Comparison of ENCODE assay signal across 26 cellular contexts in the genomic region with DNA sequence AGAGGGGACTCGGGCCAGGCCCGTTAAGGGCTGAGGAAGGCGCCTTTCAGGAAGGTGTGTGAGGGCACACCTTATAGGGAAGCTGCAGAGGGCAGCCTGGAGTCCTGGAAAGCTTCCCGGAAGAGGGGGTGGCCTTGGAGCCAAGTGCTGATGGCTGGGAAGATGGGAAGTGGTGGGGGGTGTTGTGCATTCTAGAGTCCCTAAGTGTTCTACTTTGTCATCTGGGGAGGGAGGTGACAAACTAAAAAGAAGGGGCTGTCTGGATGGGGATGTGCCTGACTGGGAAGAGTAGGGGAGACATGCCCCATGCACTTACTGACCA. TPM values are rescaled to one million over a fixed set of nuclear protein-coding genes. Genes with fewer than 3 reads are reported as not detected.
DNase-seq lines count a peak whose midpoint lies in the region; ATAC-seq and TF ChIP-seq lines count a peak whose summit lies in the region.
"Had no signal": no experiment of that assay in that cellular context is flagged by ENCODE, and none has a peak within 500 bp of the region (broad histone marks: within the 10 kb centered on the region; RNA-seq: fewer than 3 reads in every experiment).

No MANE protein-coding gene starts in this region.

- no peak overlapping the region for H3K4me3 ChIP-seq in skeletal muscle tissue (ENCODE audit: low read length in 3 of 3)
- H3K4me3 ChIP-seq: smooth muscle cell had no signal

- H3K36me3 ChIP-seq in skeletal muscle tissue (ENCODE audit: control insufficient read depth in 3 of 3, insufficient read depth in 3 of 3, low read length in 3 of 3): peaks cover 9 to 15% (median 11%) of the 10 kb centered on the region in 3 donors
- H3K36me3 ChIP-seq: breast epithelium had no signal

- H3K9me3 ChIP-seq in skeletal muscle tissue (ENCODE audit: control insufficient read depth in 3 of 3, low read length in 3 of 3): no peaks in the 10 kb centered on the region
- H3K9me3 ChIP-seq: breast epithelium, Caco-2 had no signal

- no peak for TF ChIP-seq CTCF in brain (conservative IDR thresholded peaks at IDR 0.05)

- no peaks in the 10 kb centered on the region for H3K9me3 Mint-ChIP-seq in brain
- H3K9me3 Mint-ChIP-seq: activated T-helper 17 cell treated with anti-CD3 and anti-CD28 coated beads, Interleukin-2, amount 50 U/mL, for 72 hours; nephron; stimulated activated naive CD8-positive, alpha-beta T cell treated with anti-CD3 and anti-CD28 coated beads, Interleukin-15, amount 100 ng/mL, for 72 hours; type B pancreatic cell had no signal

- no peak overlapping the region for H3K4me3 Mint-ChIP-seq in brain
- H3K4me3 Mint-ChIP-seq: activated CD8-positive, alpha-beta memory T cell treated with anti-CD3 and anti-CD28 coated beads, Interleukin-2, amount 10 ng/mL, durations not matched to agents 7 days and 5 days; activated T-helper 17 cell treated with anti-CD3 and anti-CD28 coated beads, Interleukin-2, amount 50 U/mL, for 72 hours; stimulated activated naive CD8-positive, alpha-beta T cell treated with anti-CD3 and anti-CD28 coated beads, Interleukin-15, amount 100 ng/mL, for 72 hours; type B pancreatic cell had no signal

- H3K27me3 Mint-ChIP-seq in brain: no peaks in the 10 kb centered on the region
- H3K27me3 Mint-ChIP-seq: activated CD8-positive, alpha-beta memory T cell treated with anti-CD3 and anti-CD28 coated beads, Interleukin-2, amount 10 ng/mL, durations not matched to agents 7 days and 5 days; activated T-helper 17 cell treated with anti-CD3 and anti-CD28 coated beads, Interleukin-2, amount 50 U/mL, for 72 hours; stimulated activated naive CD8-positive, alpha-beta T cell treated with anti-CD3 and anti-CD28 coated beads, Interleukin-15, amount 100 ng/mL, for 72 hours; type B pancreatic cell had no signal

- DNase-seq in HT-29 (ENCODE audit: low spot score): peak; percentile 27
- no peak for DNase-seq in left cardiac atrium
- DNase-seq: activated CD4-positive, alpha-beta T cell treated with anti-CD3 and anti-CD28 coated beads for 48 hours; activated CD8-positive, alpha-beta memory T cell treated with anti-CD3 and anti-CD28 coated beads, Interleukin-2, amount 10 ng/mL, durations not matched to agents 7 days and 5 days; Caco-2; EL; foreskin melanocyte; MM.1S; NCI-H146; NCI-H748 treated with DMSO at 0.1 percent for 48 hours; SHP77; stimulated activated CD4-positive, alpha-beta T cell treated with anti-CD3 and anti-CD28 coated beads, Interleukin-2, amount 100 ng/mL, for 48 hours; stimulated activated naive CD8-positive, alpha-beta T cell treated with anti-CD3 and anti-CD28 coated beads, Interleukin-15, amount 100 ng/mL, for 72 hours had no signal

- H3K4me1 ChIP-seq in skeletal muscle tissue (ENCODE audit: control insufficient read depth in 3 of 3, insufficient read depth in 3 of 3, low read length in 3 of 3): peaks cover 42 to 52% (median 51%) of the 10 kb centered on the region in 3 donors
- H3K4me1 ChIP-seq: Caco-2 had no signal

- peaks cover 42% of the 10 kb centered on the region for H3K4me1 Mint-ChIP-seq in brain
- H3K4me1 Mint-ChIP-seq: activated T-helper 17 cell treated with anti-CD3 and anti-CD28 coated beads, Interleukin-2, amount 50 U/mL, for 72 hours had no signal

- peak overlapping the region; percentile 19 to 76 (median 33) for H3K9ac ChIP-seq in skeletal muscle tissue (ENCODE audit: low read depth in 1 of 3, low read length in 3 of 3)

- no peaks in the 10 kb centered on the region for H3K27me3 ChIP-seq in skeletal muscle tissue (ENCODE audit: control insufficient read depth in 3 of 3, insufficient read depth in 3 of 3, low read length in 3 of 3)
- H3K27me3 ChIP-seq: breast epithelium had no signal

- intact Hi-C loops in left cardiac atrium (cut with DNase I): no loop called here

- H3K36me3 Mint-ChIP-seq in brain: peaks cover 3% of the 10 kb centered on the region
- H3K36me3 Mint-ChIP-seq: activated CD8-positive, alpha-beta memory T cell treated with anti-CD3 and anti-CD28 coated beads, Interleukin-2, amount 10 ng/mL, durations not matched to agents 7 days and 5 days; type B pancreatic cell had no signal

- ATAC-seq in left cardiac atrium (peak; percentile 27 to 39), GM21360 (IDR thresholded peaks at IDR 0.05; ENCODE audit: unreplicated experiment) (no peak), HG02759 (IDR thresholded peaks at IDR 0.05; ENCODE audit: unreplicated experiment) (no peak), GM18870 (IDR thresholded peaks at IDR 0.05; ENCODE audit: unreplicated experiment) (no peak), GM19328 (IDR thresholded peaks at IDR 0.05; ENCODE audit: unreplicated experiment) (no peak)
- ATAC-seq: activated CD8-positive, alpha-beta memory T cell treated with anti-CD3 and anti-CD28 coated beads, Interleukin-2, amount 10 ng/mL, durations not matched to agents 7 days and 5 days; activated T-helper 17 cell treated with anti-CD3 and anti-CD28 coated beads, Interleukin-2, amount 50 U/mL, for 72 hours; stimulated activated naive CD8-positive, alpha-beta T cell treated with anti-CD3 and anti-CD28 coated beads, Interleukin-15, amount 100 ng/mL, for 72 hours had no signal

- peak overlapping the region in 3 of 5 experiments; percentile 60 to 95 (median 94) for H3K27ac Mint-ChIP-seq in brain
- H3K27ac Mint-ChIP-seq: activated CD8-positive, alpha-beta memory T cell treated with anti-CD3 and anti-CD28 coated beads, Interleukin-2, amount 10 ng/mL, durations not matched to agents 7 days and 5 days; type B pancreatic cell had no signal

- peak overlapping the region; percentile 64 for H3K27ac ChIP-seq in skeletal muscle tissue (ENCODE audit: low read depth, low read length)

RNA-seq across cellular contexts. Expression of a gene that starts 6.8 kb away (rescaled TPM):
- 62.9 and 94.8 TPM in 2 replicates for total RNA-seq in HT-29 (2014; rRNA removed; shearing (Covaris generic))
- polyA plus RNA-seq in brain (ENCODE audit: insufficient read depth, low read depth, low replicate concordance): 33.7 TPM
- total RNA-seq in left cardiac atrium: 10 to 100 TPM; 48.3 to 48.9 TPM
- total RNA-seq in skeletal muscle tissue: 3.1 TPM

RNA-seq across cellular contexts. Expression of a gene that starts 12.5 kb away (rescaled TPM):
- total RNA-seq in HT-29 (2014; rRNA removed; shearing (Covaris generic)): 0.20 and 0.34 TPM in 2 replicates
- 1.6 TPM for polyA plus RNA-seq in brain (ENCODE audit: insufficient read depth, low read depth, low replicate concordance)
- total RNA-seq in left cardiac atrium (under 1 TPM; 0.44 to 0.62 TPM), skeletal muscle tissue (not detected)
- total RNA-seq: activated CD8-positive, alpha-beta memory T cell treated with anti-CD3 and anti-CD28 coated beads, Interleukin-2, amount 10 ng/mL, durations not matched to agents 7 days and 5 days; Caco-2; epithelial cell of proximal tubule; OCI-LY7; smooth muscle cell had no signal
- polyA plus RNA-seq: smooth muscle cell had no signal

RNA-seq across cellular contexts. Expression of a gene that starts 21.4 kb away (rescaled TPM):
- total RNA-seq in HT-29 (2014; rRNA removed; shearing (Covaris generic)): 241 and 278 TPM in 2 replicates
- polyA plus RNA-seq in brain (ENCODE audit: insufficient read depth, low read depth, low replicate concordance): 31.3 TPM
- 10 to 100 TPM; 26.7 to 29.3 TPM for total RNA-seq in left cardiac atrium
- total RNA-seq in skeletal muscle tissue: 31.8 TPM

RNA-seq across cellular contexts. Expression of a gene that starts 22.5 kb away (rescaled TPM):
- total RNA-seq in HT-29 (2014; rRNA removed; shearing (Covaris generic)): 978 and 1,308 TPM in 2 replicates
- polyA plus RNA-seq in brain (ENCODE audit: insufficient read depth, low read depth, low replicate concordance): 197 TPM
- 10 to 100 TPM; 38.3 to 50.4 TPM for total RNA-seq in left cardiac atrium
- total RNA-seq in skeletal muscle tissue: 85.1 TPM

RNA-seq across cellular contexts. Expression of a gene that starts 58.3 kb away (rescaled TPM):
- total RNA-seq in HT-29 (2014; rRNA removed; shearing (Covaris generic)): 74.9 and 87.2 TPM in 2 replicates
- 18.9 TPM for polyA plus RNA-seq in brain (ENCODE audit: insufficient read depth, low read depth, low replicate concordance)
- total RNA-seq in left cardiac atrium: 10 to 100 TPM; 13.3 to 19.9 TPM
- total RNA-seq in skeletal muscle tissue: 38.1 TPM

Comparison
In these comparisons a context has a peak if more than half of its experiments do, and no peak if none do; other contexts are left out.
1. ATAC-seq: peak in left cardiac atrium (2 of 2); none in GM21360 (single experiment), HG02759 (single experiment), GM18870 (single experiment) and GM19328 (single experiment).
2. RNA of a gene that starts 6.8 kb away (total RNA-seq): 62.9 to 94.8 TPM in HT-29 and 48.3 to 48.9 TPM in left cardiac atrium; 3.1 TPM in skeletal muscle tissue (single experiment); every median in the first group is over 10 times any median in the second.